In genomic region chr15:28123408-28124023, GRCh38 we compare ENCODE assay signal across 2 cellular contexts.
TF ChIP-seq lines count a peak whose summit lies in the region.

No MANE protein-coding gene starts in this region.

TF ChIP-seq in SK-N-SH, 30 proteins besides CTCF, POLR2A, EP300 and RAD21 (continued from another document):
- peak; percentile 74 for TF ChIP-seq SMC3 (IDR thresholded peaks at IDR 0.05; ENCODE audit: low read depth, low read length)
- TF ChIP-seq EZH2phosphoT487 (IDR thresholded peaks at IDR 0.05; ENCODE audit: borderline replicate concordance, low read depth), result no peak

TF ChIP-seq in GM12878, 131 proteins besides CTCF, POLR2A, EP300 and RAD21 (continued from another document):
- no peak for TF ChIP-seq FOS (IDR thresholded peaks at IDR 0.05; ENCODE audit: borderline replicate concordance, extremely low read depth, insufficient read length)
